ENCODE assay signal across 1 cellular context in the genomic region with DNA sequence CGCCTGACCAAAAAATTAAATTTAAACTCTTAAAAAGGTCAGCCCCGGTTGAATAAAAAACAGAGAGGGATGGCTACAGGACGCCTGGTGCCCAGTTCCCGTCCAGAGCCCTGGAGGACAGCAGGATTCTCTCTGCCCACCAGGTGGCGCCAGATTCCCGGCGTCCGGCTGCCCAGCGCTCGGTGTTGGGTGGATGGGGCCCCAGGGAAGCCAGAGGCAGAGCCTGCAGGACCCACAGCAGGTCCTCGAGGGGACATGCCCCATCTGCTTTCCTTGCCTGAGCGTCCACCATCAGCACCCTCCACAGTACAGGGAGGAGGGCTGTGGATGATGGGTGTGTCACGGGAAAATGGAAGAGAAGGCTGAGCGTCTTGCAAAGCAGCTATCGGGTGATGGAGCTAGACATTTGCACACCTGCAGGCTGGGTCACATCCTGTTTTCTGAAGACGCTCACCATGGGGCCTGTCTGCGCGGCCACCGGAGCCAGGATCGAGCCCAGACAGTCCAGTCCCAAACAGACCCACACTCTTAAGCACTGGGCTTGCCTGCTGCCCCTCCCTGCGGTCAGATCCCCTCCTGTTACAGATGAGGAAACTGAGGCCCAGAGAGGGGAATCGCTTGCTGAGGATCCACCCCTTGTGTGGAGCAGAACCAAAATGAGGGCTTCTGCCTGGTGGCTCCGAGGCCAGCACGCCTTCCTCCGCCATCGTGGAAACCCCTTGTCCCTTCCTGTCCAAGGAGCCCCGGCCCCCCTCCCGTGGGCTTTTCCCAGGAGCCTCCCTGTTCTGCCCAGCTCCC.
A peak's percentile ranks its signal among the peaks of the same experiment; 100 is the strongest.
TF ChIP-seq lines count a peak whose summit lies in the region.

No MANE protein-coding gene starts in this region.

TF ChIP-seq in HepG2, 621 proteins besides CTCF, POLR2A, EP300 and RAD21 (continued from another document and continues in another):
- TF ChIP-seq, protein P1, sequence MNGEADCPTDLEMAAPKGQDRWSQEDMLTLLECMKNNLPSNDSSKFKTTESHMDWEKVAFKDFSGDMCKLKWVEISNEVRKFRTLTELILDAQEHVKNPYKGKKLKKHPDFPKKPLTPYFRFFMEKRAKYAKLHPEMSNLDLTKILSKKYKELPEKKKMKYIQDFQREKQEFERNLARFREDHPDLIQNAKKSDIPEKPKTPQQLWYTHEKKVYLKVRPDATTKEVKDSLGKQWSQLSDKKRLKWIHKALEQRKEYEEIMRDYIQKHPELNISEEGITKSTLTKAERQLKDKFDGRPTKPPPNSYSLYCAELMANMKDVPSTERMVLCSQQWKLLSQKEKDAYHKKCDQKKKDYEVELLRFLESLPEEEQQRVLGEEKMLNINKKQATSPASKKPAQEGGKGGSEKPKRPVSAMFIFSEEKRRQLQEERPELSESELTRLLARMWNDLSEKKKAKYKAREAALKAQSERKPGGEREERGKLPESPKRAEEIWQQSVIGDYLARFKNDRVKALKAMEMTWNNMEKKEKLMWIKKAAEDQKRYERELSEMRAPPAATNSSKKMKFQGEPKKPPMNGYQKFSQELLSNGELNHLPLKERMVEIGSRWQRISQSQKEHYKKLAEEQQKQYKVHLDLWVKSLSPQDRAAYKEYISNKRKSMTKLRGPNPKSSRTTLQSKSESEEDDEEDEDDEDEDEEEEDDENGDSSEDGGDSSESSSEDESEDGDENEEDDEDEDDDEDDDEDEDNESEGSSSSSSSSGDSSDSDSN (CRISPR knock-in tag; IDR thresholded peaks at IDR 0.05) = peak; percentile 50; the same call in 1 of the 2 replicates
- TF ChIP-seq ZSCAN31 (CRISPR knock-in tag; IDR thresholded peaks at IDR 0.05; ENCODE audit: low read depth) (peak; percentile 61; the same call in 1 of the 2 replicates), ARNT2 (CRISPR knock-in tag; IDR thresholded peaks at IDR 0.05; ENCODE audit: low read depth) (0 out of 2 replicates have a peak, but pooled peaks have one; percentile 22), ZNF724P (CRISPR knock-in tag; IDR thresholded peaks at IDR 0.05; ENCODE audit: borderline replicate concordance) (no peak), NFE2L1 (CRISPR knock-in tag; IDR thresholded peaks at IDR 0.05; ENCODE audit: borderline replicate concordance) (no peak), SNAI1 (CRISPR knock-in tag; IDR thresholded peaks at IDR 0.05; ENCODE audit: borderline replicate concordance) (peak; percentile 46; the same call in 1 of the 2 replicates), RXRA (CRISPR knock-in tag; IDR thresholded peaks at IDR 0.05) (0 out of 2 replicates have a peak, but pooled peaks have one; percentile 43), ZNF256 (CRISPR knock-in tag; conservative IDR thresholded peaks at IDR 0.05) (no peak), LCORL (IDR thresholded peaks at IDR 0.05) (no peak), LCORL (CRISPR knock-in tag; IDR thresholded peaks at IDR 0.05) (peak; percentile 74), ZNF713 (CRISPR knock-in tag; IDR thresholded peaks at IDR 0.05) (peak; percentile 62; the same call in 1 of the 2 replicates), ZNF234 (CRISPR knock-in tag; conservative IDR thresholded peaks at IDR 0.05) (no peak), FOSL2 (CRISPR knock-in tag; IDR thresholded peaks at IDR 0.05) (peak; percentile 62), POLR2AphosphoS5 (IDR thresholded peaks at IDR 0.05; ENCODE audit: low read depth, low read length) (no peak), HDAC2 (CRISPR knock-in tag; IDR thresholded peaks at IDR 0.05) (0 out of 2 replicates have a peak, but pooled peaks have one; percentile 30), TCF12 (IDR thresholded peaks at IDR 0.05) (no peak), TCF12 (CRISPR knock-in tag; IDR thresholded peaks at IDR 0.05) (0 out of 2 replicates have a peak, but pooled peaks have one; percentile 46), GATAD2A (CRISPR knock-in tag; IDR thresholded peaks at IDR 0.05) (0 out of 2 replicates have a peak, but pooled peaks have one; percentile 28), ZNF317 (CRISPR knock-in tag; IDR thresholded peaks at IDR 0.05) (peak; percentile 71), ZMYM3 (CRISPR knock-in tag; IDR thresholded peaks at IDR 0.05) (peak; percentile 36; the same call in 1 of the 2 replicates), SMAD3 (CRISPR knock-in tag; IDR thresholded peaks at IDR 0.05) (peak; percentile 80; the same call in 1 of the 2 replicates), NR2F1 (CRISPR knock-in tag; IDR thresholded peaks at IDR 0.05) (no peak), CBFB (CRISPR knock-in tag; IDR thresholded peaks at IDR 0.05) (0 out of 2 replicates have a peak, but pooled peaks have one; percentile 49), KDM2A (CRISPR knock-in tag; IDR thresholded peaks at IDR 0.05; ENCODE audit: borderline replicate concordance, low read depth) (peak; percentile 77; the same call in 1 of the 2 replicates), MAZ (IDR thresholded peaks at IDR 0.05; ENCODE audit: borderline replicate concordance, low read depth, low read length) (peak; percentile 51; the same call in 1 of the 2 replicates), MAZ (CRISPR knock-in tag; IDR thresholded peaks at IDR 0.05; ENCODE audit: low read depth) (no peak; the same call in 1 of the 2 replicates), MED1 (CRISPR knock-in tag; IDR thresholded peaks at IDR 0.05) (peak; percentile 35), MIER2 (CRISPR knock-in tag; IDR thresholded peaks at IDR 0.05) (0 out of 2 replicates have a peak, but pooled peaks have one; percentile 31), XRCC5 (optimal IDR thresholded peaks at IDR 0.05; ENCODE audit: low read length) (peak; percentile 27), SOX6 (IDR thresholded peaks at IDR 0.05) (no peak), SOX6 (CRISPR knock-in tag; IDR thresholded peaks at IDR 0.05) (peak; percentile 61; the same call in 1 of the 2 replicates)
- TF ChIP-seq, protein P2, sequence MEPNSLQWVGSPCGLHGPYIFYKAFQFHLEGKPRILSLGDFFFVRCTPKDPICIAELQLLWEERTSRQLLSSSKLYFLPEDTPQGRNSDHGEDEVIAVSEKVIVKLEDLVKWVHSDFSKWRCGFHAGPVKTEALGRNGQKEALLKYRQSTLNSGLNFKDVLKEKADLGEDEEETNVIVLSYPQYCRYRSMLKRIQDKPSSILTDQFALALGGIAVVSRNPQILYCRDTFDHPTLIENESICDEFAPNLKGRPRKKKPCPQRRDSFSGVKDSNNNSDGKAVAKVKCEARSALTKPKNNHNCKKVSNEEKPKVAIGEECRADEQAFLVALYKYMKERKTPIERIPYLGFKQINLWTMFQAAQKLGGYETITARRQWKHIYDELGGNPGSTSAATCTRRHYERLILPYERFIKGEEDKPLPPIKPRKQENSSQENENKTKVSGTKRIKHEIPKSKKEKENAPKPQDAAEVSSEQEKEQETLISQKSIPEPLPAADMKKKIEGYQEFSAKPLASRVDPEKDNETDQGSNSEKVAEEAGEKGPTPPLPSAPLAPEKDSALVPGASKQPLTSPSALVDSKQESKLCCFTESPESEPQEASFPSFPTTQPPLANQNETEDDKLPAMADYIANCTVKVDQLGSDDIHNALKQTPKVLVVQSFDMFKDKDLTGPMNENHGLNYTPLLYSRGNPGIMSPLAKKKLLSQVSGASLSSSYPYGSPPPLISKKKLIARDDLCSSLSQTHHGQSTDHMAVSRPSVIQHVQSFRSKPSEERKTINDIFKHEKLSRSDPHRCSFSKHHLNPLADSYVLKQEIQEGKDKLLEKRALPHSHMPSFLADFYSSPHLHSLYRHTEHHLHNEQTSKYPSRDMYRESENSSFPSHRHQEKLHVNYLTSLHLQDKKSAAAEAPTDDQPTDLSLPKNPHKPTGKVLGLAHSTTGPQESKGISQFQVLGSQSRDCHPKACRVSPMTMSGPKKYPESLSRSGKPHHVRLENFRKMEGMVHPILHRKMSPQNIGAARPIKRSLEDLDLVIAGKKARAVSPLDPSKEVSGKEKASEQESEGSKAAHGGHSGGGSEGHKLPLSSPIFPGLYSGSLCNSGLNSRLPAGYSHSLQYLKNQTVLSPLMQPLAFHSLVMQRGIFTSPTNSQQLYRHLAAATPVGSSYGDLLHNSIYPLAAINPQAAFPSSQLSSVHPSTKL (CRISPR knock-in tag; IDR thresholded peaks at IDR 0.05) = peak; percentile 25; the same call in 1 of the 2 replicates
- TF ChIP-seq, protein P3, sequence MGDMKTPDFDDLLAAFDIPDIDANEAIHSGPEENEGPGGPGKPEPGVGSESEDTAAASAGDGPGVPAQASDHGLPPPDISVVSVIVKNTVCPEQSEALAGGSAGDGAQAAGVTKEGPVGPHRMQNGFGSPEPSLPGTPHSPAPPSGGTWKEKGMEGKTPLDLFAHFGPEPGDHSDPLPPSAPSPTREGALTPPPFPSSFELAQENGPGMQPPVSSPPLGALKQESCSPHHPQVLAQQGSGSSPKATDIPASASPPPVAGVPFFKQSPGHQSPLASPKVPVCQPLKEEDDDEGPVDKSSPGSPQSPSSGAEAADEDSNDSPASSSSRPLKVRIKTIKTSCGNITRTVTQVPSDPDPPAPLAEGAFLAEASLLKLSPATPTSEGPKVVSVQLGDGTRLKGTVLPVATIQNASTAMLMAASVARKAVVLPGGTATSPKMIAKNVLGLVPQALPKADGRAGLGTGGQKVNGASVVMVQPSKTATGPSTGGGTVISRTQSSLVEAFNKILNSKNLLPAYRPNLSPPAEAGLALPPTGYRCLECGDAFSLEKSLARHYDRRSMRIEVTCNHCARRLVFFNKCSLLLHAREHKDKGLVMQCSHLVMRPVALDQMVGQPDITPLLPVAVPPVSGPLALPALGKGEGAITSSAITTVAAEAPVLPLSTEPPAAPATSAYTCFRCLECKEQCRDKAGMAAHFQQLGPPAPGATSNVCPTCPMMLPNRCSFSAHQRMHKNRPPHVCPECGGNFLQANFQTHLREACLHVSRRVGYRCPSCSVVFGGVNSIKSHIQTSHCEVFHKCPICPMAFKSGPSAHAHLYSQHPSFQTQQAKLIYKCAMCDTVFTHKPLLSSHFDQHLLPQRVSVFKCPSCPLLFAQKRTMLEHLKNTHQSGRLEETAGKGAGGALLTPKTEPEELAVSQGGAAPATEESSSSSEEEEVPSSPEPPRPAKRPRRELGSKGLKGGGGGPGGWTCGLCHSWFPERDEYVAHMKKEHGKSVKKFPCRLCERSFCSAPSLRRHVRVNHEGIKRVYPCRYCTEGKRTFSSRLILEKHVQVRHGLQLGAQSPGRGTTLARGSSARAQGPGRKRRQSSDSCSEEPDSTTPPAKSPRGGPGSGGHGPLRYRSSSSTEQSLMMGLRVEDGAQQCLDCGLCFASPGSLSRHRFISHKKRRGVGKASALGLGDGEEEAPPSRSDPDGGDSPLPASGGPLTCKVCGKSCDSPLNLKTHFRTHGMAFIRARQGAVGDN (CRISPR knock-in tag; IDR thresholded peaks at IDR 0.05) = peak; percentile 67
- TF ChIP-seq, protein P4, sequence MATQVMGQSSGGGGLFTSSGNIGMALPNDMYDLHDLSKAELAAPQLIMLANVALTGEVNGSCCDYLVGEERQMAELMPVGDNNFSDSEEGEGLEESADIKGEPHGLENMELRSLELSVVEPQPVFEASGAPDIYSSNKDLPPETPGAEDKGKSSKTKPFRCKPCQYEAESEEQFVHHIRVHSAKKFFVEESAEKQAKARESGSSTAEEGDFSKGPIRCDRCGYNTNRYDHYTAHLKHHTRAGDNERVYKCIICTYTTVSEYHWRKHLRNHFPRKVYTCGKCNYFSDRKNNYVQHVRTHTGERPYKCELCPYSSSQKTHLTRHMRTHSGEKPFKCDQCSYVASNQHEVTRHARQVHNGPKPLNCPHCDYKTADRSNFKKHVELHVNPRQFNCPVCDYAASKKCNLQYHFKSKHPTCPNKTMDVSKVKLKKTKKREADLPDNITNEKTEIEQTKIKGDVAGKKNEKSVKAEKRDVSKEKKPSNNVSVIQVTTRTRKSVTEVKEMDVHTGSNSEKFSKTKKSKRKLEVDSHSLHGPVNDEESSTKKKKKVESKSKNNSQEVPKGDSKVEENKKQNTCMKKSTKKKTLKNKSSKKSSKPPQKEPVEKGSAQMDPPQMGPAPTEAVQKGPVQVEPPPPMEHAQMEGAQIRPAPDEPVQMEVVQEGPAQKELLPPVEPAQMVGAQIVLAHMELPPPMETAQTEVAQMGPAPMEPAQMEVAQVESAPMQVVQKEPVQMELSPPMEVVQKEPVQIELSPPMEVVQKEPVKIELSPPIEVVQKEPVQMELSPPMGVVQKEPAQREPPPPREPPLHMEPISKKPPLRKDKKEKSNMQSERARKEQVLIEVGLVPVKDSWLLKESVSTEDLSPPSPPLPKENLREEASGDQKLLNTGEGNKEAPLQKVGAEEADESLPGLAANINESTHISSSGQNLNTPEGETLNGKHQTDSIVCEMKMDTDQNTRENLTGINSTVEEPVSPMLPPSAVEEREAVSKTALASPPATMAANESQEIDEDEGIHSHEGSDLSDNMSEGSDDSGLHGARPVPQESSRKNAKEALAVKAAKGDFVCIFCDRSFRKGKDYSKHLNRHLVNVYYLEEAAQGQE (IDR thresholded peaks at IDR 0.05; ENCODE audit: borderline replicate concordance in 1 of 2, low read depth in 1 of 2, low read length in 2 of 2) = no peak
- TF ChIP-seq, protein P5, sequence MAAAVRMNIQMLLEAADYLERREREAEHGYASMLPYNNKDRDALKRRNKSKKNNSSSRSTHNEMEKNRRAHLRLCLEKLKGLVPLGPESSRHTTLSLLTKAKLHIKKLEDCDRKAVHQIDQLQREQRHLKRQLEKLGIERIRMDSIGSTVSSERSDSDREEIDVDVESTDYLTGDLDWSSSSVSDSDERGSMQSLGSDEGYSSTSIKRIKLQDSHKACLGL (CRISPR knock-in tag; IDR thresholded peaks at IDR 0.05) = 0 out of 2 replicates have a peak, but pooled peaks have one; percentile 31
- TF ChIP-seq, protein P6, sequence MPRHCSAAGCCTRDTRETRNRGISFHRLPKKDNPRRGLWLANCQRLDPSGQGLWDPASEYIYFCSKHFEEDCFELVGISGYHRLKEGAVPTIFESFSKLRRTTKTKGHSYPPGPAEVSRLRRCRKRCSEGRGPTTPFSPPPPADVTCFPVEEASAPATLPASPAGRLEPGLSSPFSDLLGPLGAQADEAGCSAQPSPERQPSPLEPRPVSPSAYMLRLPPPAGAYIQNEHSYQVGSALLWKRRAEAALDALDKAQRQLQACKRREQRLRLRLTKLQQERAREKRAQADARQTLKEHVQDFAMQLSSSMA (CRISPR knock-in tag; IDR thresholded peaks at IDR 0.05) = no peak
- TF ChIP-seq, protein P7, sequence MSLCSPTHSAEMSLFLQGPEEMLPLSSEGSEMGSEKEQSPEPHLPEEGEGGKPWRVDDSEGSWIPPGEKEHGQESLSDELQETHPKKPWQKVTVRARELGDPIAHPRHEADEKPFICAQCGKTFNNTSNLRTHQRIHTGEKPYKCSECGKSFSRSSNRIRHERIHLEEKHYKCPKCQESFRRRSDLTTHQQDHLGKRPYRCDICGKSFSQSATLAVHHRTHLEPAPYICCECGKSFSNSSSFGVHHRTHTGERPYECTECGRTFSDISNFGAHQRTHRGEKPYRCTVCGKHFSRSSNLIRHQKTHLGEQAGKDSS (CRISPR knock-in tag; IDR thresholded peaks at IDR 0.05; ENCODE audit: borderline replicate concordance, low read depth) = 0 out of 2 replicates have a peak, but pooled peaks have one; percentile 58
- TF ChIP-seq, protein P8, sequence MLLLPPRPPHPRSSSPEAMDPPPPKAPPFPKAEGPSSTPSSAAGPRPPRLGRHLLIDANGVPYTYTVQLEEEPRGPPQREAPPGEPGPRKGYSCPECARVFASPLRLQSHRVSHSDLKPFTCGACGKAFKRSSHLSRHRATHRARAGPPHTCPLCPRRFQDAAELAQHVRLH (CRISPR knock-in tag; IDR thresholded peaks at IDR 0.05; ENCODE audit: borderline replicate concordance, low read depth) = peak; percentile 78; the same call in 1 of the 2 replicates
- TF ChIP-seq, protein P9, sequence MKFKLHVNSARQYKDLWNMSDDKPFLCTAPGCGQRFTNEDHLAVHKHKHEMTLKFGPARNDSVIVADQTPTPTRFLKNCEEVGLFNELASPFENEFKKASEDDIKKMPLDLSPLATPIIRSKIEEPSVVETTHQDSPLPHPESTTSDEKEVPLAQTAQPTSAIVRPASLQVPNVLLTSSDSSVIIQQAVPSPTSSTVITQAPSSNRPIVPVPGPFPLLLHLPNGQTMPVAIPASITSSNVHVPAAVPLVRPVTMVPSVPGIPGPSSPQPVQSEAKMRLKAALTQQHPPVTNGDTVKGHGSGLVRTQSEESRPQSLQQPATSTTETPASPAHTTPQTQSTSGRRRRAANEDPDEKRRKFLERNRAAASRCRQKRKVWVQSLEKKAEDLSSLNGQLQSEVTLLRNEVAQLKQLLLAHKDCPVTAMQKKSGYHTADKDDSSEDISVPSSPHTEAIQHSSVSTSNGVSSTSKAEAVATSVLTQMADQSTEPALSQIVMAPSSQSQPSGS (CRISPR knock-in tag; IDR thresholded peaks at IDR 0.05) = 0 out of 2 replicates have a peak, but pooled peaks have one; percentile 43
